8 cellular contexts compared by ENCODE assay signal in the genomic region with DNA sequence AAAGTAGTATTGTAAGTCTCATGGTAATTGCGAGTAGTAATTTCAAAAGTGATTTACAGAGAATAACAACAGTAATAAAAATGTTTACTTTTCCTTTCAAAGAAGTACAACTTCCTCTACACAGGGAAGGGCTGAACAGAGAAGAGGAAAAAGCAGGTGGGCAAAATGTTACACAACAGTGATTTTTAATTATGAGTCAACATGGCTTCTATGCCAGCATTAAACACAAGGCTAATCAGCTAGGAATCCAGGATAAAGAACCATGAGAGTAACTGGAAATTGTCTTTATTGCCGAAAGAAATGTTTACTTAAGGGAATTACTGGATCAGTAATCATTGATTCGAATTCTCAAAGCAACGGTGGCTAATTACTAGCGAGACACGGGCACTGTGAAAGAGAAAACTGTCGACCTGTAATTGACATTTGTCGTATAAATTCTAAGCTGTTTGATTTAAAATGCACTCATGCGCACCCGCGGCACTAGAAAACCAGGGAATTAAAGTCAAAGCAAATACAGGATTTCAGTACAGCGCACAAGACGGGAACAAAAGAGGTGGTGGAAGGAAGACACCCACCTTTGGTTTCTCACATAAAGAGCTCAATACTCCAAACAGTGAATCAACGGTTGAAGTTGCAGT. TPM values are rescaled to one million over a fixed set of nuclear protein-coding genes. Genes with fewer than 3 reads are reported as not detected.
DNase-seq lines count a peak whose midpoint lies in the region; ATAC-seq and TF ChIP-seq lines count a peak whose summit lies in the region.

No MANE protein-coding gene starts in this region.

- peaks cover 10% of the 10 kb centered on the region for H3K27me3 Mint-ChIP-seq in endothelial cell (ENCODE audit: unreplicated experiment)
- no peaks in the 10 kb centered on the region for H3K27me3 Mint-ChIP-seq in naive thymus-derived CD4-positive, alpha-beta T cell

- TSS peak; percentile 85 for BruUV-seq in IMR-90 (replicated peaks; lab: Mats Ljungman, UMichigan)

- no peaks in the 10 kb centered on the region for H3K9me3 ChIP-seq in IMR-90 (ENCODE audit: control insufficient read depth, insufficient read depth, low read length)
- no peaks in the 10 kb centered on the region for H3K9me3 ChIP-seq in naive thymus-derived CD4-positive, alpha-beta T cell (ENCODE audit: control insufficient read depth in 2 of 3, low read length in 3 of 3)

- POLR2A ChIA-PET in IMR-90 (lab: Charles Lee; ENCODE audit: unreplicated experiment) = interaction anchor here (1.0 kb wide), 1 partner anchor 14 kb away, joined by 4 read pairs; no protein-coding TSS in a partner anchor
- POLR2A ChIA-PET in naive thymus-derived CD4-positive, alpha-beta T cell (lab: Charles Lee) = interaction anchor here (0.6 to 11.3 kb wide), 12 partner anchors 11 to 307 kb away, joined by 3 to 174 read pairs (median 6); partner anchors contain the start of genes GRSF1, MOB1B and UTP3

- ATAC-seq in IMR-90 (ENCODE audit: low read depth) (peak; percentile 4; the same call in 1 of the 2 replicates), GM21528 (IDR thresholded peaks at IDR 0.05; ENCODE audit: low FRiP score, unreplicated experiment) (no peak), GM18511 (IDR thresholded peaks at IDR 0.05; ENCODE audit: unreplicated experiment) (no peak)
- ATAC-seq in naive thymus-derived CD4-positive, alpha-beta T cell = no peak

- WGBS in IMR-90 (ENCODE audit: extremely low coverage in 2 of 2, insufficient read length in 1 of 2), 2 experiments = 0% methylated on average over 5 of the region's 14 CpGs; no CpG with 5 or more reads in 1 of the 2 experiments

- H3K18ac ChIP-seq in IMR-90 (ENCODE audit: low read depth, low read length) = peak overlapping the region; percentile 90

- peak overlapping the region; percentile 84 for H2AK5ac ChIP-seq in IMR-90 (ENCODE audit: low read depth, low read length)

- H3K36me3 ChIP-seq in IMR-90 (ENCODE audit: control insufficient read depth, insufficient read depth, low read length) = no peaks in the 10 kb centered on the region
- no peaks in the 10 kb centered on the region for H3K36me3 ChIP-seq in naive thymus-derived CD4-positive, alpha-beta T cell (ENCODE audit: control insufficient read depth in 2 of 3, insufficient read depth in 3 of 3, low read length in 3 of 3)

- H3K56ac ChIP-seq in IMR-90 (ENCODE audit: extremely low read depth, insufficient read depth, low read length) = peak overlapping the region; percentile 96

- H3K4me2 ChIP-seq in IMR-90 (ENCODE audit: low read depth, low read length) = peak overlapping the region; percentile 95

- peak overlapping the region; percentile 97 for H2BK5ac ChIP-seq in IMR-90 (ENCODE audit: low read depth, low read length, poor library complexity, severe bottlenecking)

- intact Hi-C loops in IMR-90 (cut with micrococcal nuclease) = no loop called here
- intact Hi-C loops in naive thymus-derived CD4-positive, alpha-beta T cell (cut with micrococcal nuclease) = loop anchor here (1.0 to 5.0 kb wide), 5 partner anchors 16 to 872 kb away; partner anchors contain the start of genes DCK (in 1 of the 2), GRSF1 (in 1 of the 2) and UTP3 (in 1 of the 2)

- H4K20me1 ChIP-seq in IMR-90 (ENCODE audit: insufficient read depth, low read length) = no peaks in the 10 kb centered on the region

- H2BK120ac ChIP-seq in IMR-90 (ENCODE audit: low read depth, low read length) = peak overlapping the region; percentile 89

- in situ Hi-C loops in IMR-90 (cut with MboI; ENCODE audit: low sequenced_read_pairs) = no loop called here

- DNase-seq in DMS153 treated with DMSO at 0.1 percent for 48 hours (lab: John Stamatoyannopoulos, UW; ENCODE audit: unreplicated experiment) (peak; percentile 92), IMR-90 (peak; percentile 83), SHP77 treated with DMSO at 0.1 percent for 48 hours (lab: John Stamatoyannopoulos, UW) (peak; percentile 57), endothelial cell (ENCODE audit: low spot score) (no peak), ureter (ENCODE audit: low spot score) (no peak)
- DNase-seq in naive thymus-derived CD4-positive, alpha-beta T cell = peak in 1 of 9 donors; percentile 12

- CTCF ChIA-PET in IMR-90 (lab: Yijun Ruan, JAX) = interaction anchor here (1.0 to 1.4 kb wide), 3 partner anchors 14 to 52 kb away, joined by 4 to 6 read pairs (median 6); no protein-coding TSS in a partner anchor
- CTCF ChIA-PET in naive thymus-derived CD4-positive, alpha-beta T cell (lab: Charles Lee) = interaction anchor here (0.6 to 4.1 kb wide), 12 partner anchors 10 to 283 kb away, joined by 3 to 31 read pairs (median 3); partner anchors contain the start of gene UTP3

- peak overlapping the region; percentile 93 for H3K27ac ChIP-seq in IMR-90 (ENCODE audit: insufficient read depth, low read length)
- peak overlapping the region; percentile 88 for H3K27ac ChIP-seq in naive thymus-derived CD4-positive, alpha-beta T cell (ENCODE audit: low read depth, low read length)

- H3K23ac ChIP-seq in IMR-90 (ENCODE audit: low read depth, low read length) = peak overlapping the region; percentile 98

- TF ChIP-seq RAD21 in IMR-90 (IDR thresholded peaks at IDR 0.05; ENCODE audit: low read length) = no peak

- peaks cover 10 to 32% of the 10 kb centered on the region in 2 experiments for H3K79me1 ChIP-seq in IMR-90 (ENCODE audit: low read depth in 1 of 2, low read length in 2 of 2)

- dilution Hi-C loops in IMR-90 (cut with HindIII; ENCODE audit: low sequenced_read_pairs, unreplicated experiment) = no loop called here

- H3K4me3 ChIP-seq in IMR-90 (ENCODE audit: insufficient read depth, low read depth, low read length) = peak overlapping the region; percentile 67
- peak overlapping the region; percentile 87 for H3K4me3 ChIP-seq in naive thymus-derived CD4-positive, alpha-beta T cell (ENCODE audit: low read length)

- H2BK15ac ChIP-seq in IMR-90 (ENCODE audit: low read depth, low read length) = peak overlapping the region; percentile 77; the same call in 2 of the 3 replicates

- peak overlapping the region; percentile 98 for H2AK9ac ChIP-seq in IMR-90 (replicated peaks; ENCODE audit: low read depth, low read length, poor library complexity)

- peak overlapping the region; percentile 91 for H3K14ac ChIP-seq in IMR-90 (replicated peaks; ENCODE audit: low read depth, low read length)

- peak overlapping the region; percentile 97 for H2AFZ ChIP-seq in IMR-90 (replicated peaks; ENCODE audit: low read length, poor library complexity)

- peak overlapping the region; percentile 71 for H2BK20ac ChIP-seq in IMR-90 (ENCODE audit: low read depth, low read length)

- peak overlapping the region; percentile 90 for H3K4ac ChIP-seq in IMR-90 (ENCODE audit: low read depth, low read length)

- no peaks in the 10 kb centered on the region for H3K9me3 Mint-ChIP-seq in endothelial cell (ENCODE audit: unreplicated experiment)
- no peaks in the 10 kb centered on the region for H3K9me3 Mint-ChIP-seq in naive thymus-derived CD4-positive, alpha-beta T cell

- peak overlapping the region; percentile 81 for H4K91ac ChIP-seq in IMR-90 (ENCODE audit: insufficient read depth, low read depth, low read length)

- no peaks in the 10 kb centered on the region for H3K27me3 ChIP-seq in IMR-90 (ENCODE audit: control insufficient read depth, insufficient read depth, low read length)
- no peaks in the 10 kb centered on the region for H3K27me3 ChIP-seq in naive thymus-derived CD4-positive, alpha-beta T cell (ENCODE audit: control insufficient read depth in 2 of 2, insufficient read depth in 2 of 2, low read length in 2 of 2)

- peak overlapping the region; percentile 94 for H3K4me3 Mint-ChIP-seq in endothelial cell (ENCODE audit: unreplicated experiment)
- peak overlapping the region; percentile 82 to 95 (median 93) for H3K4me3 Mint-ChIP-seq in naive thymus-derived CD4-positive, alpha-beta T cell

- H3K36me3 Mint-ChIP-seq in endothelial cell (ENCODE audit: low read depth, unreplicated experiment) = peaks cover 6% of the 10 kb centered on the region
- no peaks in the 10 kb centered on the region for H3K36me3 Mint-ChIP-seq in naive thymus-derived CD4-positive, alpha-beta T cell

- H3K9me1 ChIP-seq in IMR-90 (ENCODE audit: insufficient read depth, low read length) = no peaks in the 10 kb centered on the region

- H3K4me1 Mint-ChIP-seq in endothelial cell (ENCODE audit: unreplicated experiment) = peaks cover 19% of the 10 kb centered on the region
- H3K4me1 Mint-ChIP-seq in naive thymus-derived CD4-positive, alpha-beta T cell = peaks cover 13 to 36% (median 25%) of the 10 kb centered on the region in 7 donors

- TF ChIP-seq CTCF in IMR-90 (conservative IDR thresholded peaks at IDR 0.05; ENCODE audit: low read depth, low read length) (no peak), endothelial cell (IDR thresholded peaks at IDR 0.05; ENCODE audit: unreplicated experiment) (no peak)

- no peak for TF ChIP-seq POLR2A in IMR-90 (IDR thresholded peaks at IDR 0.05; ENCODE audit: low read depth, low read length)

- H3K9ac ChIP-seq in IMR-90 (ENCODE audit: low read depth, low read length) = peak overlapping the region; percentile 79

- peak overlapping the region; percentile 91 for H3K27ac Mint-ChIP-seq in endothelial cell (ENCODE audit: unreplicated experiment)
- H3K27ac Mint-ChIP-seq in naive thymus-derived CD4-positive, alpha-beta T cell = peak overlapping the region; percentile 74 to 98 (median 93)

- H4K8ac ChIP-seq in IMR-90 (ENCODE audit: low read depth in 2 of 2, low read length in 2 of 2) = peak overlapping the region; percentile 66 to 86

- H4K5ac ChIP-seq in IMR-90 (ENCODE audit: low read depth, low read length) = peak overlapping the region; percentile 89

- peaks cover 4% of the 10 kb centered on the region; the same call in 1 of the 2 replicates for H3K4me1 ChIP-seq in IMR-90 (ENCODE audit: control insufficient read depth, insufficient read depth, low read length)
- H3K4me1 ChIP-seq in naive thymus-derived CD4-positive, alpha-beta T cell (ENCODE audit: control insufficient read depth in 2 of 2, insufficient read depth in 2 of 2, low read length in 2 of 2) = peaks cover 12 to 16% of the 10 kb centered on the region in 2 donors

RNA-seq across cellular contexts. Expression of gene UTP3, which starts 15.5 kb away (rescaled TPM):
- total RNA-seq in IMR-90 (2012; rRNA removed) (14.9 and 26.1 TPM in 2 replicates), endothelial cell (ENCODE audit: unreplicated experiment) (28.6 TPM), ureter (26.0 TPM)
- 29.8 and 30.7 TPM in 2 replicates for polyA plus RNA-seq in IMR-90 (2012; rRNA removed)
- polyA plus RNA-seq in IMR-90 (2012; cell fraction: cytosol; rRNA removed) = 9.5 and 9.7 TPM in 2 replicates
- polyA plus RNA-seq in IMR-90 (2012; cell fraction: nucleus; rRNA removed; ENCODE audit: low replicate concordance) = 3.2 and 7.0 TPM in 2 replicates
- total RNA-seq in naive thymus-derived CD4-positive, alpha-beta T cell = 10 to 100 TPM; 17.4 to 44.9 (median 36.5) TPM
- 10 to 100 TPM; 11.3 to 23.2 TPM for polyA plus RNA-seq in naive thymus-derived CD4-positive, alpha-beta T cell

RNA-seq across cellular contexts. Expression of gene RUFY3, which starts 17.9 kb away (rescaled TPM):
- total RNA-seq in IMR-90 (2012; rRNA removed) = 28.9 and 41.1 TPM in 2 replicates
- 19.6 and 20.3 TPM in 2 replicates for polyA plus RNA-seq in IMR-90 (2012; rRNA removed)
- 3.6 and 4.6 TPM in 2 replicates for polyA plus RNA-seq in IMR-90 (2012; cell fraction: cytosol; rRNA removed)
- polyA plus RNA-seq in IMR-90 (2012; cell fraction: nucleus; rRNA removed; ENCODE audit: low replicate concordance) = 18.9 and 93.0 TPM in 2 replicates
- total RNA-seq in endothelial cell (ENCODE audit: unreplicated experiment) = 72.6 TPM
- total RNA-seq in naive thymus-derived CD4-positive, alpha-beta T cell = 10 to 100 TPM; 17.3 to 41.2 (median 39.3) TPM
- polyA plus RNA-seq in naive thymus-derived CD4-positive, alpha-beta T cell = 1 to 10 TPM; 4.0 to 5.7 TPM
- 89.2 TPM for total RNA-seq in ureter

RNA-seq across cellular contexts. Expression of gene JCHAIN, which starts 37.5 kb away (rescaled TPM):
- total RNA-seq in IMR-90 (2012; rRNA removed) (0.72 and 0.83 TPM in 2 replicates), endothelial cell (ENCODE audit: unreplicated experiment) (not detected), ureter (374 TPM)
- polyA plus RNA-seq in IMR-90 (2012; rRNA removed) = 0.49 and 0.86 TPM in 2 replicates
- 0.12 and 1.0 TPM in 2 replicates for polyA plus RNA-seq in IMR-90 (2012; cell fraction: cytosol; rRNA removed)
- polyA plus RNA-seq in IMR-90 (2012; cell fraction: nucleus; rRNA removed; ENCODE audit: low replicate concordance) = 0.29 TPM in 1 of 2 replicates, not detected in the other
- 100 to 1,000 TPM in 1 of 5 experiments, 10 to 100 TPM in 1, not detected in 3; 71.5 to 223 TPM for total RNA-seq in naive thymus-derived CD4-positive, alpha-beta T cell
- 1 to 10 TPM in 1 of 2 donors, under 1 TPM in 1; 0.81 to 2.3 TPM for polyA plus RNA-seq in naive thymus-derived CD4-positive, alpha-beta T cell

Comparison
In these comparisons a context has a peak if more than half of its experiments do, and no peak if none do; other contexts are left out.
1. DNase-seq: peak in DMS153 treated with DMSO at 0.1 percent for 48 hours (single experiment), IMR-90 (single experiment) and SHP77 treated with DMSO at 0.1 percent for 48 hours (single experiment); none in endothelial cell (single experiment) and ureter (single experiment).